14 cellular contexts compared by ENCODE assay signal in the genomic region with DNA sequence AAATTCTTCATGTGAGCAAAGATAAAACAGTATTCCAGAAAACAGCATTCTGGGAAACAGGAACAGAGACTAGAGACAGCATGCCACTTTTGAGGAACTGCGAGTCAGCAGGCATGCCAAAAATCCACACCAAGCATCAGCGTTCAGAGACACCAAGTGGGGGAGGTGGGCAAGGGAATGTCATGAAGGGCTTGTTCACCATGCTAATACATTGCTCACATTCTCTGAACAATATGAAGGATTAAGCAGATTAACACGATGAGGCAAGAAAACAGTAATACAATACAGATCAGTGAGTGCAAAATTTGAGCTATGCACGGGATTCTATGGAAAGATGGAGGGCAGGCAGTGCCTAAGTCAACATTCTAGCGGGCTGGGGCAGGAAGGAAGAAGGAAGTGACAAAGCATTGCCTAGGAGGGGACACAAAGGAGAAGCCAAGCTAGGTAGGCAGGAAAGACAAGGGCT.
DNase-seq lines count a peak whose midpoint lies in the region; ATAC-seq, FAIRE-seq and TF ChIP-seq lines count a peak whose summit lies in the region.
"Had no signal": no experiment of that assay in that cellular context is flagged by ENCODE, and none has a peak within 500 bp of the region (broad histone marks: within the 10 kb centered on the region; RNA-seq: fewer than 3 reads in every experiment).

No MANE protein-coding gene starts in this region.

- H3K4me1 ChIP-seq in K562 (replicated peaks in 1 of 2; ENCODE audit: control insufficient read depth in 2 of 2, insufficient read depth in 2 of 2, low read length in 2 of 2) (peaks cover 0 to 2% of the 10 kb centered on the region in 2 experiments; a peak in 1 of 5 replicates), lower lobe of right lung (peaks cover 8% of the 10 kb centered on the region)

- no peak for FAIRE-seq in K562 (lab: Jason Lieb, UNC)

- BruUV-seq in K562 (replicated peaks; lab: Mats Ljungman, UMichigan) = no TSS peak

- H3K9me1 ChIP-seq in K562 (ENCODE audit: control insufficient read depth, insufficient read depth, low read length) = no peaks in the 10 kb centered on the region

- no peak for TF ChIP-seq POLR2A in K562 (conservative IDR thresholded peaks at IDR 0.05)

- POLR2A ChIA-PET in K562 (lab: Yijun Ruan, JAX) = interaction anchor here (1.0 to 1.2 kb wide), 2 partner anchors 10 to 24 kb away, joined by 3 to 4 read pairs; no protein-coding TSS in a partner anchor

- no peak for TF ChIP-seq RAD21 in K562 (CRISPR knock-in tag; conservative IDR thresholded peaks at IDR 0.05 in 1 of 2, IDR thresholded peaks at IDR 0.05 in 1 of 2)

- H3K36me3 ChIP-seq in K562 (ENCODE audit: control insufficient read depth, insufficient read depth, low read length) (no peaks in the 10 kb centered on the region), lower lobe of right lung (no peaks in the 10 kb centered on the region)
- H3K36me3 ChIP-seq: SJSA1 had no signal

- WGBS in K562 (ENCODE audit: insufficient coverage, low coverage, missing lambda C conversion rate) = 0% methylated on average over 5 of the region's 5 CpGs

- no peaks in the 10 kb centered on the region for H3K79me2 ChIP-seq in K562 (ENCODE audit: control insufficient read depth, insufficient read depth, low read length)

- intact Hi-C loops in K562 (cut with micrococcal nuclease) = no loop called here
- intact Hi-C loops in lower lobe of right lung (cut with DNase I) = no loop called here

- no peak overlapping the region for H3K9ac ChIP-seq in K562 (ENCODE audit: insufficient read depth in 1 of 2, low read depth in 2 of 2, low read length in 2 of 2)

- H2AFZ ChIP-seq in K562 (ENCODE audit: low read depth, low read length) = no peak overlapping the region

- no peak overlapping the region for H3K27ac ChIP-seq in K562 (ENCODE audit: extremely low read depth, low read depth, low read length)
- H3K27ac ChIP-seq in lower lobe of right lung = peak overlapping the region; percentile 18
- H3K27ac ChIP-seq: SJSA1 had no signal

- CTCF ChIA-PET in K562 (lab: Yijun Ruan, JAX; ENCODE audit: low intra/inter-chr PET ratio) = no interaction called here

- H3K9me3 ChIP-seq in K562 (replicated peaks; ENCODE audit: control insufficient read depth, insufficient read depth, low read depth, low read length) (no peaks in the 10 kb centered on the region), lower lobe of right lung (no peaks in the 10 kb centered on the region)
- H3K9me3 ChIP-seq: SJSA1 had no signal

- ATAC-seq in K562 = no peak
- ATAC-seq in lower lobe of right lung = no peak
- ATAC-seq in GM18519 (IDR thresholded peaks at IDR 0.05; ENCODE audit: low FRiP score, unreplicated experiment) = no peak

- TF ChIP-seq EP300 in K562 (IDR thresholded peaks at IDR 0.05; ENCODE audit: low read length) = no peak

- DNase-seq in ELR (ENCODE audit: low read depth) = peak; percentile 30
- peak; percentile 25 to 43 for DNase-seq in Kasumi-1 (lab: John Stamatoyannopoulos, UW)
- DNase-seq in K562 (ENCODE audit: extremely low read depth in 1 of 4, low spot score in 3 of 4) = no peak
- DNase-seq in lower lobe of right lung = no peak
- DNase-seq in NCI-H146 (lab: John Stamatoyannopoulos, UW) = no peak
- no peak for DNase-seq in T1000 (lab: John Stamatoyannopoulos, UW)
- DNase-seq in NCI-H446 (lab: John Stamatoyannopoulos, UW) = no peak
- DNase-seq: activated CD4-positive, alpha-beta T cell treated with anti-CD3 and anti-CD28 coated beads, Interleukin-2, amount 50 U/mL, for 4 hours; activated gamma-delta T cell treated with Interleukin-2 at 50 U/mL for 16 hours; DMS 273 treated with DMSO at 0.1 percent for 48 hours; naive B cell; stimulated activated CD4-positive, alpha-beta T cell treated with anti-CD3 and anti-CD28 coated beads, Interleukin-12 subunit alpha, Interleukin-12 subunit beta, amount 100 ng/mL, for 4 hours had no signal

- H4K20me1 ChIP-seq in K562 (replicated peaks; ENCODE audit: control insufficient read depth, insufficient read depth, low read length) = no peaks in the 10 kb centered on the region

- TF ChIP-seq CTCF in K562 (IDR thresholded peaks at IDR 0.05 in 2 of 3, conservative IDR thresholded peaks at IDR 0.05 in 1 of 3; ENCODE audit: insufficient read depth in 2 of 3, low read depth in 1 of 3, low read length in 3 of 3) (no peak), lower lobe of right lung (IDR thresholded peaks at IDR 0.05) (no peak)

- no peak overlapping the region for H3K4me3 ChIP-seq in K562
- H3K4me3 ChIP-seq in lower lobe of right lung = no peak overlapping the region
- H3K4me3 ChIP-seq: SJSA1 had no signal

- H3K4me2 ChIP-seq in K562 (ENCODE audit: insufficient read depth, low read length) = peak overlapping the region; percentile 19

- in situ Hi-C loops in K562 (cut with MboI) = no loop called here

- H3K27me3 ChIP-seq in K562 (ENCODE audit: control insufficient read depth in 2 of 2, insufficient read depth in 2 of 2, low read length in 2 of 2) = peaks cover 2 to 15% of the 10 kb centered on the region in 2 experiments; a peak in 3 of 5 replicates
- H3K27me3 ChIP-seq in lower lobe of right lung (ENCODE audit: low read depth) = no peaks in the 10 kb centered on the region
- H3K27me3 ChIP-seq: SJSA1 had no signal

TF ChIP-seq in K562, 482 proteins besides CTCF, POLR2A, EP300 and RAD21:
- TF ChIP-seq, protein P1, sequence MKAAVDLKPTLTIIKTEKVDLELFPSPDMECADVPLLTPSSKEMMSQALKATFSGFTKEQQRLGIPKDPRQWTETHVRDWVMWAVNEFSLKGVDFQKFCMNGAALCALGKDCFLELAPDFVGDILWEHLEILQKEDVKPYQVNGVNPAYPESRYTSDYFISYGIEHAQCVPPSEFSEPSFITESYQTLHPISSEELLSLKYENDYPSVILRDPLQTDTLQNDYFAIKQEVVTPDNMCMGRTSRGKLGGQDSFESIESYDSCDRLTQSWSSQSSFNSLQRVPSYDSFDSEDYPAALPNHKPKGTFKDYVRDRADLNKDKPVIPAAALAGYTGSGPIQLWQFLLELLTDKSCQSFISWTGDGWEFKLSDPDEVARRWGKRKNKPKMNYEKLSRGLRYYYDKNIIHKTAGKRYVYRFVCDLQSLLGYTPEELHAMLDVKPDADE (conservative IDR thresholded peaks at IDR 0.05; ENCODE audit: control insufficient read depth, low read depth, low read length) = no peak
- TF ChIP-seq ZNF717 (CRISPR knock-in tag; IDR thresholded peaks at IDR 0.05) = no peak
- TF ChIP-seq RBM39 (optimal IDR thresholded peaks at IDR 0.05; ENCODE audit: low read depth, low read length) = no peak
- no peak for TF ChIP-seq MED1 (CRISPR knock-in tag; IDR thresholded peaks at IDR 0.05; ENCODE audit: borderline replicate concordance)
- no peak for TF ChIP-seq TARDBP (IDR thresholded peaks at IDR 0.05)
- no peak for TF ChIP-seq MLX (CRISPR knock-in tag; conservative IDR thresholded peaks at IDR 0.05)
- no peak for TF ChIP-seq JUNB (CRISPR knock-in tag; conservative IDR thresholded peaks at IDR 0.05)
- TF ChIP-seq MYBL2 (IDR thresholded peaks at IDR 0.05; ENCODE audit: low read depth) = no peak
- TF ChIP-seq MYBL2 (CRISPR knock-in tag; IDR thresholded peaks at IDR 0.05; ENCODE audit: borderline replicate concordance) = no peak
- no peak for TF ChIP-seq STAG1 (CRISPR knock-in tag; IDR thresholded peaks at IDR 0.05; ENCODE audit: borderline replicate concordance)
- no peak for TF ChIP-seq ZZZ3 (IDR thresholded peaks at IDR 0.05)
- no peak for TF ChIP-seq ZNF57 (CRISPR knock-in tag; IDR thresholded peaks at IDR 0.05)
- no peak for TF ChIP-seq POLR2AphosphoS5 (IDR thresholded peaks at IDR 0.05; ENCODE audit: control insufficient read depth, insufficient read depth, low read depth, low read length)
- no peak for TF ChIP-seq HDAC1 (IDR thresholded peaks at IDR 0.05)
- TF ChIP-seq GTF2E2 (tag; IDR thresholded peaks at IDR 0.05) = no peak
- TF ChIP-seq HLTF (IDR thresholded peaks at IDR 0.05) = no peak
- TF ChIP-seq PHB (CRISPR knock-in tag; IDR thresholded peaks at IDR 0.05) = no peak
- no peak for TF ChIP-seq ZNF830 (CRISPR knock-in tag; IDR thresholded peaks at IDR 0.05)
- no peak for TF ChIP-seq ZBED1 (IDR thresholded peaks at IDR 0.05)
- TF ChIP-seq HDAC3 (IDR thresholded peaks at IDR 0.05; ENCODE audit: borderline replicate concordance, partially characterized antibody) = no peak

Comparison
In these comparisons a context has a peak if more than half of its experiments do, and no peak if none do; other contexts are left out.
1. DNase-seq: peak in ELR (single experiment) and Kasumi-1 (2 of 2); none in K562 (0 of 4), lower lobe of right lung (single experiment), NCI-H146 (single experiment), T1000 (single experiment) and NCI-H446 (0 of 2).